Comparison of ENCODE assay signal across 1 cellular context in genomic region chr12:28237423-28237822, GRCh38.
TF ChIP-seq lines count a peak whose summit lies in the region.

No MANE protein-coding gene starts in this region.

TF ChIP-seq in H1, 55 proteins besides CTCF, POLR2A, EP300 and RAD21 (continued from another document):
- TF ChIP-seq ATF2 (IDR thresholded peaks at IDR 0.05; ENCODE audit: low read length), result no peak
- no peak for TF ChIP-seq SP1 (IDR thresholded peaks at IDR 0.05; ENCODE audit: low read depth, low read length)
- TF ChIP-seq ASH2L (IDR thresholded peaks at IDR 0.05; ENCODE audit: low read length), result no peak
- no peak for TF ChIP-seq EZH2 (IDR thresholded peaks at IDR 0.05; ENCODE audit: low read depth, low read length, severe bottlenecking)
- TF ChIP-seq MAFK (IDR thresholded peaks at IDR 0.05; ENCODE audit: low read depth, low read length), result no peak
- TF ChIP-seq SIN3A (conservative IDR thresholded peaks at IDR 0.05 in 1 of 2, IDR thresholded peaks at IDR 0.05 in 1 of 2; ENCODE audit: low read depth in 1 of 2, low read length in 2 of 2), result no peak
- no peak for TF ChIP-seq KDM1A (IDR thresholded peaks at IDR 0.05; ENCODE audit: borderline replicate concordance, low read length)
- no peak for TF ChIP-seq CTBP2 (IDR thresholded peaks at IDR 0.05; ENCODE audit: borderline replicate concordance, insufficient read depth, insufficient read length, low read length)
- TF ChIP-seq JUND (IDR thresholded peaks at IDR 0.05; ENCODE audit: low read length), result no peak
- TF ChIP-seq JUN (IDR thresholded peaks at IDR 0.05; ENCODE audit: low read depth, low read length), result no peak
- no peak for TF ChIP-seq NANOG (IDR thresholded peaks at IDR 0.05; ENCODE audit: insufficient read depth, low read depth, low read length, poor library complexity, severe bottlenecking)
- no peak for TF ChIP-seq FOSL1 (IDR thresholded peaks at IDR 0.05; ENCODE audit: insufficient read depth, low read depth, low read length)
- TF ChIP-seq GTF2F1 (IDR thresholded peaks at IDR 0.05; ENCODE audit: borderline replicate concordance, low read depth, low read length), result no peak
TF ChIP-seq in H1: peak in this region for 0.
